30 cellular contexts compared by ENCODE assay signal in the genomic region with DNA sequence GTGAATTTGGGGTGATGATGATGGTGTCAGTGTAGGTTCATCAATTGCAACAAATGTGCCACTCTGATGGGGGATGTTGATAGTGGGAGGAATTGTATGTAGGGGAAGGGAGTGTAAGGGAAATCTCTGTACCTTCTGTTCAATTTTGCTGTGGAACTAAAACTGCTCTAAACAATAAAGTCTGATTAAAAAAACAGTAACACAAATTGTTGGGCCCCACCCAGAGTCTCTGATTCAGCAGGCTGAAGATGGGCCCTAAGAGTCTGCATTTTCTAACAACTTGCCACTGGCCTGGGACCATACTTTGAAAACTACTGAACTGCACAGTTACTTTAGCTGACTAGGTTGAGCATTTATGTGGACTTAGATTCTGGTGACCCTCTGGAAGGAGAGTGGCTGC.
"Had no signal": no experiment of that assay in that cellular context is flagged by ENCODE, and none has a peak within 500 bp of the region (broad histone marks: within the 10 kb centered on the region; RNA-seq: fewer than 3 reads in every experiment).

No MANE protein-coding gene starts in this region.

- H3K36me3 Mint-ChIP-seq: immature natural killer cell, mesothelial cell of epicardium had no signal

- H3K27ac ChIP-seq: colonic mucosa, epithelial cell of prostate, esophagus muscularis mucosa, psoas muscle, sigmoid colon, suprapubic skin, transverse colon, vagina had no signal

- H3K9me3 Mint-ChIP-seq: central memory CD8-positive, alpha-beta T cell; dendritic cell treated with granulocyte-macrophage colony-stimulating factor and Interleukin-4, amounts not matched to agents 40 ng/mL and 50 ng/mL, for 4 days; endodermal cell; immature natural killer cell; mesothelial cell of epicardium; nephron; stimulated activated naive CD8-positive, alpha-beta T cell treated with anti-CD3 and anti-CD28 coated beads, Interleukin-15, amount 100 ng/mL, for 72 hours had no signal

- H3K9me3 ChIP-seq: colonic mucosa, esophagus muscularis mucosa, mucosa of descending colon, psoas muscle, sigmoid colon, suprapubic skin, transverse colon, vagina had no signal

- H3K4me3 ChIP-seq: colonic mucosa, esophagus muscularis mucosa, lung, mucosa of descending colon, psoas muscle, sigmoid colon, suprapubic skin, transverse colon, vagina had no signal

- ATAC-seq: left colon; left ventricle myocardium superior; mucosa of descending colon; psoas muscle; stimulated activated naive CD8-positive, alpha-beta T cell treated with anti-CD3 and anti-CD28 coated beads, Interleukin-15, amount 100 ng/mL, for 72 hours had no signal

- H3K27ac Mint-ChIP-seq: dendritic cell treated with granulocyte-macrophage colony-stimulating factor and Interleukin-4, amounts not matched to agents 40 ng/mL and 50 ng/mL, for 4 days; endodermal cell; immature natural killer cell; mesothelial cell of epicardium; nephron; stimulated activated naive CD8-positive, alpha-beta T cell treated with anti-CD3 and anti-CD28 coated beads, Interleukin-15, amount 100 ng/mL, for 72 hours had no signal

- H3K4me1 ChIP-seq: colonic mucosa, vagina had no signal

- DNase-seq: colonic mucosa; effector CD8-positive, alpha-beta T cell; endodermal cell; foreskin melanocyte; glutamatergic neuron; hypothalamus; immature natural killer cell; islet precursor cell; kidney glomerular epithelial cell; left colon; left ventricle myocardium superior; mesenchymal stem cell; mucosa of descending colon; nucleus accumbens; psoas muscle; right cardiac atrium; sigmoid colon; stimulated activated CD4-positive, alpha-beta T cell treated with anti-CD3 and anti-CD28 coated beads, Interleukin-4, amount 100 ng/mL, for 4 hours; stimulated activated naive CD4-positive, alpha-beta T cell; stimulated activated naive CD8-positive, alpha-beta T cell treated with anti-CD3 and anti-CD28 coated beads, Interleukin-15, amount 100 ng/mL, for 72 hours; transverse colon had no signal

- H3K27me3 Mint-ChIP-seq: central memory CD8-positive, alpha-beta T cell; dendritic cell treated with granulocyte-macrophage colony-stimulating factor and Interleukin-4, amounts not matched to agents 40 ng/mL and 50 ng/mL, for 4 days; stimulated activated naive CD8-positive, alpha-beta T cell treated with anti-CD3 and anti-CD28 coated beads, Interleukin-15, amount 100 ng/mL, for 72 hours had no signal

- H3K4me3 Mint-ChIP-seq: central memory CD8-positive, alpha-beta T cell; dendritic cell treated with granulocyte-macrophage colony-stimulating factor and Interleukin-4, amounts not matched to agents 40 ng/mL and 50 ng/mL, for 4 days; endodermal cell; immature natural killer cell; mesothelial cell of epicardium; nephron; stimulated activated naive CD8-positive, alpha-beta T cell treated with anti-CD3 and anti-CD28 coated beads, Interleukin-15, amount 100 ng/mL, for 72 hours had no signal

- H3K36me3 ChIP-seq: colonic mucosa, esophagus muscularis mucosa, sigmoid colon, suprapubic skin, transverse colon, vagina had no signal

- H3K27me3 ChIP-seq: colonic mucosa, esophagus muscularis mucosa, sigmoid colon, suprapubic skin, transverse colon, vagina had no signal
